Comparison of ENCODE assay signal across 9 cellular contexts in genomic region chr13:60623131-60623530, GRCh38.
"Had no signal": no experiment of that assay in that cellular context is flagged by ENCODE, and none has a peak within 500 bp of the region (broad histone marks: within the 10 kb centered on the region; RNA-seq: fewer than 3 reads in every experiment).

No MANE protein-coding gene starts in this region.

- H3K27ac Mint-ChIP-seq: HFFc6, IgD-negative memory B cell had no signal

- H3K9me3 ChIP-seq: HAP-1 had no signal

- H2AFZ ChIP-seq: GM23248 had no signal

- DNase-seq: GM23248, GOT3, H7, HFFc6 had no signal

- H3K9me3 Mint-ChIP-seq: HFFc6 had no signal

- ATAC-seq: HCT116, HepG2 had no signal

- H3K4me1 ChIP-seq: HAP-1 had no signal

- H3K36me3 ChIP-seq: HAP-1 had no signal

- H3K36me3 Mint-ChIP-seq: IgD-negative memory B cell had no signal

- H3K4me1 Mint-ChIP-seq: IgD-negative memory B cell had no signal

- H3K4me3 ChIP-seq: GM23248, HAP-1 had no signal

- H3K4me3 Mint-ChIP-seq: HFFc6, IgD-negative memory B cell had no signal

- H3K9ac ChIP-seq: GM23248 had no signal

- H3K27ac ChIP-seq: GM23248, HL-60 had no signal
